ENCODE assay signal across 25 cellular contexts in the genomic region with DNA sequence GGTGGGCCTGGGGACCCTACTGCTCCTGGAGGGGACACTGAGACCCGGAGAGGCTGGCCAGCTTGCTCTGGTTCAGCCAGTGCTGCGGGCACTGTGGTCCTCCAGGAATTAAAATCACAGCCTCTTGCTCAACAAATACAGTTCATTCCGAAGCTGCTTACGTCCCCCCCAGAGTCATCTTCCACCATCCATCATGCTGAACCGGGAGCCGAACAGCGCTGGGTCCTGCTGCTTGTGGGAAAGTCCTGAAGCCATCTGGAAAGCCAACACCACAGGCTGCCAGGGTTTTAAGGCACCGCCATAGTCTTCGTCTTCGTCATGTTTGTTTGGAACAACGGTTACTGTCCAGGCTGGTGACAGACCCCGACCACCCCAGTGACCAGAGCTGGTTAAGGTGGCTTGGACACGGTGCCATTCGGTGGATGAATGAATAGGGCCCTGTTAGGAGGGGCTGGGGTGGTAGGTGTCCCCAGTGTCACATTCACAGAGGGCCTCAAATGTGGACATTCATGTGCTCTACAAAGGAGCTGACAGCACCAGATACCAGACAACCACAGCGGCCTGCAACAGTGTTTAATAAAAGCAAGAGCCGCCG.
DNase-seq lines count a peak whose midpoint lies in the region; ATAC-seq and TF ChIP-seq lines count a peak whose summit lies in the region.
"Had no signal": no experiment of that assay in that cellular context is flagged by ENCODE, and none has a peak within 500 bp of the region (broad histone marks: within the 10 kb centered on the region; RNA-seq: fewer than 3 reads in every experiment).

No MANE protein-coding gene starts in this region.

- DNase-seq in Right ventricle myocardium inferior (ENCODE audit: missing footprints) (peak; percentile 58), left cardiac atrium (no peak), RWPE2 (ENCODE audit: low spot score) (peak; percentile 43), glutamatergic neuron (peak; percentile 1), spleen (peak; percentile 34), GM19240 (ENCODE audit: insufficient read length, low spot score) (no peak)
- DNase-seq: 8988T; ACHN; CD4-positive, alpha-beta T cell; H9; HFFc6; KBM-7; MV-4-11; NCI-H1105; NCI-H146; NCI-H1930; NCI-H2107; NCI-H748 treated with DMSO at 0.1 percent for 48 hours; NK-92 treated with Interleukin-12 subunit alpha and Interleukin-12 subunit beta, amount 100 ng/mL, for 24 hours; PC-9; SHP77 treated with DMSO at 0.1 percent for 48 hours had no signal

- H3K9me3 Mint-ChIP-seq in glutamatergic neuron (ENCODE audit: unreplicated experiment): peaks cover 9% of the 10 kb centered on the region
- H3K9me3 Mint-ChIP-seq: CD4-positive, alpha-beta T cell; GM23338; H9 had no signal

- no peak overlapping the region for H3K27ac ChIP-seq in RWPE2 (ENCODE audit: poor library complexity, severe bottlenecking)
- H3K27ac ChIP-seq in spleen: peak overlapping the region in 5 of 8 donors; percentile 61 to 77 (median 73)
- H3K27ac ChIP-seq: BLaER1, PC-9 had no signal

- peaks cover 2% of the 10 kb centered on the region for H3K9me3 ChIP-seq in RWPE2 (ENCODE audit: severe bottlenecking)
- H3K9me3 ChIP-seq in spleen: peaks cover 0 to 14% (median 4%) of the 10 kb centered on the region in 8 donors

- TF ChIP-seq CTCF in RWPE2 (IDR thresholded peaks at IDR 0.05; ENCODE audit: poor library complexity, severe bottlenecking) (no peak), glutamatergic neuron (IDR thresholded peaks at IDR 0.05; ENCODE audit: partially characterized antibody, unreplicated experiment) (no peak), spleen (IDR thresholded peaks at IDR 0.05 in 8 of 11, conservative IDR thresholded peaks at IDR 0.05 in 3 of 11) (no peak)

- no peak overlapping the region for H3K4me3 Mint-ChIP-seq in glutamatergic neuron (ENCODE audit: unreplicated experiment)
- H3K4me3 Mint-ChIP-seq: CD4-positive, alpha-beta T cell; GM23338; H9; HFFc6 had no signal

- peaks cover 7% of the 10 kb centered on the region for H3K27me3 Mint-ChIP-seq in glutamatergic neuron (ENCODE audit: unreplicated experiment)

- H3K36me3 Mint-ChIP-seq in glutamatergic neuron (ENCODE audit: unreplicated experiment): peaks cover 7% of the 10 kb centered on the region

- ATAC-seq in Right ventricle myocardium inferior (no peak), left cardiac atrium (no peak), RWPE2 (ENCODE audit: low read depth) (no peak), GM21717 (IDR thresholded peaks at IDR 0.05; ENCODE audit: unreplicated experiment) (no peak), GM21528 (IDR thresholded peaks at IDR 0.05; ENCODE audit: low FRiP score, unreplicated experiment) (no peak)
- ATAC-seq: GM23338 had no signal

- H3K4me3 ChIP-seq in RWPE2 (ENCODE audit: severe bottlenecking): no peak overlapping the region
- H3K4me3 ChIP-seq in spleen: no peak overlapping the region
- H3K4me3 ChIP-seq: BLaER1, GM23338, PC-9 had no signal

- H3K36me3 ChIP-seq in RWPE2 (ENCODE audit: low read depth) (no peaks in the 10 kb centered on the region), spleen (no peaks in the 10 kb centered on the region)
- H3K36me3 ChIP-seq: BLaER1 had no signal

- H3K27ac Mint-ChIP-seq in glutamatergic neuron (ENCODE audit: unreplicated experiment): no peak overlapping the region
- H3K27ac Mint-ChIP-seq: CD4-positive, alpha-beta T cell; GM23338; H9; HFFc6 had no signal

- intact Hi-C loops in Right ventricle myocardium inferior (cut with DNase I) (no loop called here), left cardiac atrium (cut with DNase I) (no loop called here), spleen (cut with DNase I; ENCODE audit: low total_unique reads) (no loop called here)

- no peak for TF ChIP-seq POLR2A in spleen (IDR thresholded peaks at IDR 0.05)

- H3K4me1 Mint-ChIP-seq in glutamatergic neuron (ENCODE audit: low read depth, unreplicated experiment): peaks cover 1% of the 10 kb centered on the region

- 80 to 92% (median 85%) methylated on average over 13 to 17 of the region's 17 CpGs for WGBS in spleen, 5 donors

- H3K27me3 ChIP-seq in RWPE2 (ENCODE audit: insufficient read depth, poor library complexity, severe bottlenecking) (no peaks in the 10 kb centered on the region), spleen (replicated peaks in 1 of 7) (no peaks in the 10 kb centered on the region)
- H3K27me3 ChIP-seq: BLaER1 had no signal

- no peaks in the 10 kb centered on the region for H3K4me1 ChIP-seq in RWPE2 (ENCODE audit: insufficient read depth, poor library complexity, severe bottlenecking)
- H3K4me1 ChIP-seq in spleen: peaks cover 0 to 7% (median 2%) of the 10 kb centered on the region in 6 donors

Comparison
In these comparisons a context has a peak if more than half of its experiments do, and no peak if none do; other contexts are left out.
1. DNase-seq: peak in Right ventricle myocardium inferior (single experiment), RWPE2 (single experiment), glutamatergic neuron (single experiment) and spleen (single experiment); none in left cardiac atrium (single experiment) and GM19240 (single experiment).